In the genomic region with DNA sequence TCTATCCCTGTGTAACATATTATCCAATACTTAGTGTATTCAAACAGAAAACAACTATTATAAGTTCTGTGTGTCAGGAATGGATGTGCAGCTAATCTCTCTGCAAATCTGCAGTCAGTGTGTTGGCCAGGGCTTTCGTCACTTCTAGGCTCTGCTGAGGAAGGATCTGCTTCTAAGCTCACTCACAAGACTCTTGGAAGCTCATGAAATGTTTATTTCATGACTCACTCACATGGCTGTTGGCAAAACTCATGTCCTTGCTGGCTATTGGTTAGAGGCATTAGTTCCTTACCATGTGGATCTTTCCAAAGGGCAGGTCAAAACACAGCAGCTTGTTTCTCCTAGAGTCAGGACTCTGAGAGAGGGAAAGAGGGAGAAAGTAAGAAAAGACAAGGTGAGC, we compare ENCODE assay signal across 27 cellular contexts.
DNase-seq lines count a peak whose midpoint lies in the region; ATAC-seq, FAIRE-seq and TF ChIP-seq lines count a peak whose summit lies in the region.
"Had no signal": no experiment of that assay in that cellular context is flagged by ENCODE, and none has a peak within 500 bp of the region (broad histone marks: within the 10 kb centered on the region; RNA-seq: fewer than 3 reads in every experiment).

No MANE protein-coding gene starts in this region.

- no peak for ATAC-seq in HG02759 (IDR thresholded peaks at IDR 0.05; ENCODE audit: unreplicated experiment)
- ATAC-seq: activated CD8-positive, alpha-beta T cell treated with anti-CD3 and anti-CD28 coated beads for 36 hours; activated T-cell treated with anti-CD3 and anti-CD28 coated beads, Interleukin-2, amount 50 U/mL, for 4 hours; body of pancreas; HCT116; stimulated activated memory B cell treated with anti-CD40 and anti-IgM and Interleukin-4, amounts not matched to agents 10 μg/mL and 1 μg/mL and 100 μg/mL, for 72 hours had no signal

- no peak for TF ChIP-seq POLR2A in esophagus muscularis mucosa (IDR thresholded peaks at IDR 0.05; ENCODE audit: low read depth)

- H3K4me3 ChIP-seq in bronchial epithelial cell (ENCODE audit: low read depth, low read length): no peak overlapping the region
- H3K4me3 ChIP-seq in esophagus muscularis mucosa: no peak overlapping the region
- H3K4me3 ChIP-seq: body of pancreas, dorsolateral prefrontal cortex, transverse colon had no signal

- peak; percentile 96 for FAIRE-seq in bronchial epithelial cell (lab: Jason Lieb, UNC)

- no peaks in the 10 kb centered on the region for H3K4me1 ChIP-seq in esophagus muscularis mucosa
- H3K4me1 ChIP-seq: body of pancreas, transverse colon had no signal

- H3K9me3 ChIP-seq in esophagus muscularis mucosa: no peaks in the 10 kb centered on the region
- H3K9me3 ChIP-seq: body of pancreas, transverse colon had no signal

- TF ChIP-seq EP300 in esophagus muscularis mucosa (IDR thresholded peaks at IDR 0.05): no peak

- H3K27me3 ChIP-seq in bronchial epithelial cell (ENCODE audit: control insufficient read depth, insufficient read depth, low read length): no peaks in the 10 kb centered on the region
- no peaks in the 10 kb centered on the region for H3K27me3 ChIP-seq in esophagus muscularis mucosa
- H3K27me3 ChIP-seq: body of pancreas, transverse colon had no signal

- no peak overlapping the region for H3K27ac ChIP-seq in esophagus muscularis mucosa (replicated peaks in 1 of 4)
- H3K27ac ChIP-seq: body of pancreas, dorsolateral prefrontal cortex, KMS-11, transverse colon had no signal

- DNase-seq in AG20443 (ENCODE audit: low spot score): peak; percentile 9
- DNase-seq in M059J (ENCODE audit: low read depth): peak; percentile 55
- DNase-seq in bronchial epithelial cell (ENCODE audit: low read depth): peak; percentile 96
- DNase-seq in kidney tubule cell (ENCODE audit: low spot score): peak; percentile 31
- no peak for DNase-seq in SIG-M5 treated with dmso at 0.1 percent for 504 hours (lab: John Stamatoyannopoulos, UW; ENCODE audit: unreplicated experiment)
- DNase-seq in esophagus muscularis mucosa (ENCODE audit: extremely low spot score): no peak
- DNase-seq in KG1 (lab: John Stamatoyannopoulos, UW): no peak
- DNase-seq: activated B cell treated with CpG ODN at 0.5 μM for 24 hours; activated CD8-positive, alpha-beta T cell treated with anti-CD3 and anti-CD28 coated beads for 36 hours; activated T-cell treated with anti-CD3 and anti-CD28 coated beads, Interleukin-2, amount 50 U/mL, for 4 hours; CD4-positive, CD25-positive, alpha-beta regulatory T cell; DMS79 treated with DMSO at 0.1 percent for 48 hours; dorsolateral prefrontal cortex; hypothalamus; left cardiac atrium; NCI-H1105; NCI-H2107; NCI-H524; SIG-M5; stimulated activated CD4-positive, alpha-beta T cell treated with anti-CD3 and anti-CD28 coated beads, Interleukin-12 subunit alpha, Interleukin-12 subunit beta, amount 100 ng/mL, for 4 hours; T-helper 2 cell; transverse colon had no signal

- no peaks in the 10 kb centered on the region for H3K36me3 ChIP-seq in bronchial epithelial cell (ENCODE audit: control insufficient read depth, insufficient read depth, low read length)
- no peaks in the 10 kb centered on the region for H3K36me3 ChIP-seq in esophagus muscularis mucosa
- H3K36me3 ChIP-seq: transverse colon had no signal

- intact Hi-C loops in esophagus muscularis mucosa (cut with DNase I): no loop called here

- no peak for TF ChIP-seq CTCF in bronchial epithelial cell (IDR thresholded peaks at IDR 0.05; ENCODE audit: insufficient read depth, low read length, severe bottlenecking)
- no peak for TF ChIP-seq CTCF in esophagus muscularis mucosa (IDR thresholded peaks at IDR 0.05)

- 55% methylated on average over 1 of the region's 1 CpG for WGBS in esophagus muscularis mucosa

Comparison
In these comparisons a context has a peak if more than half of its experiments do, and no peak if none do; other contexts are left out.
1. DNase-seq: peak in AG20443 (single experiment), M059J (single experiment), bronchial epithelial cell (single experiment) and kidney tubule cell (single experiment); none in SIG-M5 treated with dmso at 0.1 percent for 504 hours (single experiment), esophagus muscularis mucosa (single experiment) and KG1 (single experiment).